In the genomic region with DNA sequence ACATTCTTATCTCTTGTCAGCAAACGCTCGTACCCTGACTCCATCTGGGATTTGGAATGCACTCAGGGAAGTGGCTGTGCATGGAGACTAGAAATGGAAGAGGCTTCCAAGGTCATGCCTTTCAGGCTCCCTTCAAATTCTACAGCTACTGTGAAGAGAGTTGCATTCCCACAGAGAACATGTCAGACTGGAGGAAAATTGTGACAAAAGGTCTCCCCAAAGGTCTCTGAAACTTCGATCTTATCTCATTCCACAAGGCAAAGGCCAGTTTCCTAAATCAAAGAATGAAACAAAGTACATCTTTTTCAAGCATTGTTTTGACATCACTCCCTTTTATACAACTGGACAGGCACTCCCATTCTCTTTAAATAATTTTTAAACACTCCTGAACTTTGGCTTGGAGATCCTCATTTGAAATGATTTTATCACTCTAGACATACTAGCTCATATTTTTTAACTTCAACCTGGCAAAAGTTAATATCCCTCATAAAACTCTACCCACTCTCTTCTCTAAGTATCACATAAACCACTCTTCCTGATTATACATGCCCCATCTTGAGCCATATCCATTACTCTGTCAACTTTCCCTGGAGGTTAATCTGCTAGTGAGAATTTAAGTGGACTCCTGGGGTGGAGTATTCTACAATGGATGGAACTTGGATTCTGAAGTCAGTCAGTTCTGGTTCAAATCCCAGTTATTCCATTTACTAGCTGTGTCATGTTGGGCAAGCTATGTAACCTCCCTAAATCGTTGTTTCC, we compare ENCODE assay signal across 23 cellular contexts.
DNase-seq lines count a peak whose midpoint lies in the region; FAIRE-seq and TF ChIP-seq lines count a peak whose summit lies in the region.
"Had no signal": no experiment of that assay in that cellular context is flagged by ENCODE, and none has a peak within 500 bp of the region (broad histone marks: within the 10 kb centered on the region; RNA-seq: fewer than 3 reads in every experiment).

No MANE protein-coding gene starts in this region.

- H3K4me2 ChIP-seq in keratinocyte (ENCODE audit: control insufficient read depth, extremely low read depth, insufficient read depth, low read depth, low read length): no peak overlapping the region

- no peaks in the 10 kb centered on the region for H3K27me3 Mint-ChIP-seq in endothelial cell (ENCODE audit: unreplicated experiment)

- no peak for TF ChIP-seq EP300 in transverse colon (IDR thresholded peaks at IDR 0.05; ENCODE audit: low read depth)

- no peak overlapping the region for H3K4me3 Mint-ChIP-seq in endothelial cell (ENCODE audit: unreplicated experiment)
- H3K4me3 Mint-ChIP-seq: activated CD8-positive, alpha-beta T cell treated with anti-CD3 and anti-CD28 coated beads for 36 hours; activated T-cell treated with anti-CD3 and anti-CD28 coated beads, Interleukin-2, amount 50 U/mL, for 24 hours had no signal

- dilution Hi-C loops in keratinocyte (cut with MboI; ENCODE audit: extremely low pct_ligation_motif_present, low sequenced_read_pairs): no loop called here

- peaks cover 12% of the 10 kb centered on the region for H3K79me2 ChIP-seq in keratinocyte (ENCODE audit: control insufficient read depth, insufficient read depth, low read length)

- H3K36me3 ChIP-seq in SK-N-MC (ENCODE audit: insufficient read depth, low read length): peaks cover 4% of the 10 kb centered on the region; the same call in 1 of the 2 replicates
- peaks cover 0 to 3% of the 10 kb centered on the region in 2 experiments for H3K36me3 ChIP-seq in keratinocyte (ENCODE audit: control insufficient read depth in 2 of 2, extremely low read depth in 1 of 2, insufficient read depth in 2 of 2, low read length in 2 of 2)
- H3K36me3 ChIP-seq in transverse colon: no peaks in the 10 kb centered on the region
- H3K36me3 ChIP-seq: tibial artery had no signal

- peaks cover 18% of the 10 kb centered on the region for H3K4me1 Mint-ChIP-seq in endothelial cell (ENCODE audit: unreplicated experiment)

- in situ Hi-C loops in transverse colon (cut with MboI; ENCODE audit: low pct_ligation_motif_present in 1 of 4, low pct_unique_long_range_greater_than_20kb in 1 of 4, low sequenced_read_pairs in 3 of 4): no loop called here

- no peaks in the 10 kb centered on the region for H3K9me3 Mint-ChIP-seq in endothelial cell (ENCODE audit: unreplicated experiment)
- H3K9me3 Mint-ChIP-seq: activated CD8-positive, alpha-beta T cell treated with anti-CD3 and anti-CD28 coated beads for 36 hours; activated T-cell treated with anti-CD3 and anti-CD28 coated beads, Interleukin-2, amount 50 U/mL, for 24 hours had no signal

- H3K4me1 ChIP-seq in keratinocyte (ENCODE audit: control insufficient read depth, extremely low read depth, insufficient read depth, low read length): peaks cover 84% of the 10 kb centered on the region
- H3K4me1 ChIP-seq in transverse colon: peaks cover 0 to 42% (median 17%) of the 10 kb centered on the region in 4 donors

- no peak overlapping the region for H3K27ac Mint-ChIP-seq in endothelial cell (ENCODE audit: unreplicated experiment)
- H3K27ac Mint-ChIP-seq: activated CD8-positive, alpha-beta T cell treated with anti-CD3 and anti-CD28 coated beads for 36 hours had no signal

- H4K20me1 ChIP-seq in keratinocyte (ENCODE audit: control insufficient read depth, extremely low read depth, insufficient read depth, low read length): no peaks in the 10 kb centered on the region

- peak overlapping the region; percentile 94; the same call in 1 of the 2 replicates for H3K27ac ChIP-seq in SK-N-MC
- H3K27ac ChIP-seq in keratinocyte (ENCODE audit: control insufficient read depth, insufficient read depth, low read length): peak overlapping the region; percentile 92
- H3K27ac ChIP-seq in transverse colon: peak overlapping the region; percentile 10 to 66 (median 44)
- H3K27ac ChIP-seq: tibial artery had no signal

- DNase-seq in NCI-H524 (lab: John Stamatoyannopoulos, UW) (peak; percentile 3 to 27), NCI-H524 treated with DMSO at 0.1 percent for 48 hours (lab: John Stamatoyannopoulos, UW) (no peak), SK-N-MC (ENCODE audit: low read depth, low spot score) (no peak), keratinocyte (ENCODE audit: low read depth, low spot score) (no peak), transverse colon (no peak), AG08396 (ENCODE audit: low spot score) (no peak), endothelial cell (ENCODE audit: low spot score) (no peak)
- no peak for DNase-seq in activated CD4-positive, alpha-beta T cell treated with anti-CD3 and anti-CD28 coated beads, Interleukin-2, amount 50 U/mL, for 48 hours
- DNase-seq: 8988T; activated CD8-positive, alpha-beta T cell treated with anti-CD3 and anti-CD28 coated beads for 36 hours; activated naive CD4-positive, alpha-beta T cell treated with Interleukin-2 at 50 U/mL for 16 hours; activated T-cell treated with anti-CD3 and anti-CD28 coated beads, Interleukin-2, amount 50 U/mL, for 24 hours; DMS79 treated with DMSO at 0.1 percent for 48 hours; foreskin melanocyte; hippocampal formation; NCI-H1092 treated with DMSO at 0.1 percent for 48 hours; NCI-H2081; occipital lobe; RPMI8226; stimulated activated CD4-positive, alpha-beta T cell treated with anti-CD3 and anti-CD28 coated beads, Interleukin-4, amount 100 ng/mL, for 24 hours; stimulated activated naive CD8-positive, alpha-beta T cell treated with anti-CD3 and anti-CD28 coated beads, Interleukin-15, Interleukin-2, amounts not matched to agents 100 U/mL and 50 U/mL, for 24 hours; tibial artery had no signal

- no peak for TF ChIP-seq CTCF in keratinocyte (optimal IDR thresholded peaks at IDR 0.05 in 1 of 3, IDR thresholded peaks at IDR 0.05 in 1 of 3, conservative IDR thresholded peaks at IDR 0.05 in 1 of 3; ENCODE audit: extremely low read depth in 1 of 3, insufficient read depth in 2 of 3, low read length in 3 of 3)
- no peak for TF ChIP-seq CTCF in transverse colon (IDR thresholded peaks at IDR 0.05)
- no peak for TF ChIP-seq CTCF in endothelial cell (IDR thresholded peaks at IDR 0.05; ENCODE audit: unreplicated experiment)

- no peak for TF ChIP-seq POLR2A in transverse colon (IDR thresholded peaks at IDR 0.05)

- no peak overlapping the region for H2AFZ ChIP-seq in keratinocyte (ENCODE audit: control insufficient read depth, low read length)

- no peak overlapping the region for H3K4me3 ChIP-seq in SK-N-MC
- no peak overlapping the region for H3K4me3 ChIP-seq in keratinocyte (ENCODE audit: control insufficient read depth in 2 of 3, extremely low read depth in 1 of 3, insufficient read depth in 2 of 3, low read depth in 1 of 3, low read length in 3 of 3)
- no peak overlapping the region for H3K4me3 ChIP-seq in transverse colon
- H3K4me3 ChIP-seq: tibial artery had no signal

- H3K36me3 Mint-ChIP-seq in endothelial cell (ENCODE audit: low read depth, unreplicated experiment): no peaks in the 10 kb centered on the region

- H3K9me3 ChIP-seq in SK-N-MC (ENCODE audit: low read depth, low read length) (peaks cover 8% of the 10 kb centered on the region; the same call in 1 of the 2 replicates), keratinocyte (ENCODE audit: control insufficient read depth, low read depth, low read length) (no peaks in the 10 kb centered on the region), transverse colon (peaks cover 0 to 5% of the 10 kb centered on the region in 2 donors)
- H3K9me3 ChIP-seq: tibial artery had no signal

- H3K9ac ChIP-seq in SK-N-MC (ENCODE audit: insufficient read length) (no peak overlapping the region), keratinocyte (ENCODE audit: control insufficient read depth, extremely low read depth, insufficient read depth, low read length) (no peak overlapping the region)

- H3K27me3 ChIP-seq in keratinocyte (ENCODE audit: control insufficient read depth, extremely low read depth, insufficient read depth, low read length): no peaks in the 10 kb centered on the region
- H3K27me3 ChIP-seq in transverse colon: peaks cover 10% of the 10 kb centered on the region
- H3K27me3 ChIP-seq: tibial artery had no signal

- intact Hi-C loops in transverse colon (cut with DNase I; ENCODE audit: low total_unique reads): no loop called here

- WGBS in transverse colon (ENCODE audit: low coverage in 1 of 2), 2 donors: 49 to 58% methylated on average over 4 of the region's 4 CpGs

- H3K9me1 ChIP-seq in keratinocyte (ENCODE audit: control insufficient read depth, extremely low read depth, insufficient read depth, low read length): no peaks in the 10 kb centered on the region

- peak; percentile 20 for FAIRE-seq in keratinocyte (lab: Jason Lieb, UNC)
- FAIRE-seq: GM12891 had no signal

Comparison
In these comparisons a context has a peak if more than half of its experiments do, and no peak if none do; other contexts are left out.
1. DNase-seq: peak in NCI-H524 (2 of 2); none in NCI-H524 treated with DMSO at 0.1 percent for 48 hours (single experiment), SK-N-MC (single experiment), keratinocyte (single experiment), transverse colon (single experiment), AG08396 (single experiment), activated CD4-positive, alpha-beta T cell treated with anti-CD3 and anti-CD28 coated beads, Interleukin-2, amount 50 U/mL, for 48 hours (0 of 2) and endothelial cell (single experiment).
2. H3K27ac ChIP-seq: peak in every context shown above with its lines; median percentile 94 in SK-N-MC; 92 in keratinocyte; 44 in transverse colon.